11 cellular contexts compared by ENCODE assay signal in the genomic region with DNA sequence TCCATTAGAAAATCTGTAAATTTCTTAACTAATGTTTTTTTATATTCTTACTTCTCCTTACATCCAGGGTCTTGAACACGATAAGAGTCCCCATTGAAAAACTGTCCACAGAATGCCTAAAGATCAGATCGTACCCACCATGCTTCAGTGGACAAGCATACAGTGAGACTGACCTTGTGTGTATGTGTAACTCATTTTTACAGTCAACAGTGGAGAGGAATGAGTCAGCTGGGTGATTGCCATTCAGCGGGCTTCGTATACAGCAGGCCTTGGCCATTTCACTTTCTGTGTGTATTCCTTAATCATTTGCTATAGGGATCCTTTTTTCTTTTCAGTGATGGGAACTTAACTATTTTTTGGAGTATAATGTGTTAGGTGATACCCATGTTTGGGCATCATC. TPM values are rescaled to one million over a fixed set of nuclear protein-coding genes. Genes with fewer than 3 reads are reported as not detected.
DNase-seq lines count a peak whose midpoint lies in the region; ATAC-seq and TF ChIP-seq lines count a peak whose summit lies in the region.
"Had no signal": no experiment of that assay in that cellular context is flagged by ENCODE, and none has a peak within 500 bp of the region (broad histone marks: within the 10 kb centered on the region; RNA-seq: fewer than 3 reads in every experiment).

No MANE protein-coding gene starts in this region.

- no peaks in the 10 kb centered on the region for H3K9me3 Mint-ChIP-seq in activated naive CD4-positive, alpha-beta T cell treated with anti-CD3 and anti-CD28 coated beads, Interleukin-2, amount 50 U/mL, for 24 hours

- no peak for TF ChIP-seq EP300 in ovary (IDR thresholded peaks at IDR 0.05)

- H3K27ac Mint-ChIP-seq in activated naive CD4-positive, alpha-beta T cell treated with anti-CD3 and anti-CD28 coated beads, Interleukin-2, amount 50 U/mL, for 24 hours: peak overlapping the region; percentile 14

- no peak for DNase-seq in activated naive CD4-positive, alpha-beta T cell treated with anti-CD3 and anti-CD28 coated beads, Interleukin-2, amount 50 U/mL, for 16 hours
- DNase-seq in astrocyte of the hippocampus (ENCODE audit: low read depth, low spot score): peak; percentile 83
- no peak for DNase-seq in right atrium auricular region (ENCODE audit: low spot score)
- no peak for DNase-seq in occipital lobe (lab: John Stamatoyannopoulos, UW)
- no peak for DNase-seq in ovary
- DNase-seq in activated T-cell treated with anti-CD3 and anti-CD28 coated beads, Interleukin-2, amount 50 U/mL, for 1 hour: no peak
- DNase-seq: erythroblast, MM.1S had no signal

- H3K27ac ChIP-seq in right atrium auricular region (no peak overlapping the region), ovary (no peak overlapping the region)
- H3K27ac ChIP-seq: SK-N-MC had no signal

- H3K4me1 Mint-ChIP-seq in activated naive CD4-positive, alpha-beta T cell treated with anti-CD3 and anti-CD28 coated beads, Interleukin-2, amount 50 U/mL, for 24 hours: peaks cover 23% of the 10 kb centered on the region

- TF ChIP-seq CTCF in right atrium auricular region (IDR thresholded peaks at IDR 0.05) (no peak), ovary (IDR thresholded peaks at IDR 0.05) (no peak)

- H3K27me3 Mint-ChIP-seq in activated naive CD4-positive, alpha-beta T cell treated with anti-CD3 and anti-CD28 coated beads, Interleukin-2, amount 50 U/mL, for 24 hours: no peaks in the 10 kb centered on the region

- ATAC-seq in HG03103 (IDR thresholded peaks at IDR 0.05; ENCODE audit: low read depth, unreplicated experiment): peak; percentile 72

- peaks cover 43% of the 10 kb centered on the region for H3K36me3 Mint-ChIP-seq in activated naive CD4-positive, alpha-beta T cell treated with anti-CD3 and anti-CD28 coated beads, Interleukin-2, amount 50 U/mL, for 24 hours

- H3K36me3 ChIP-seq in right atrium auricular region (peaks cover 37% of the 10 kb centered on the region), ovary (no peaks in the 10 kb centered on the region)

- 85 to 91% (median 89%) methylated on average over 4 of the region's 4 CpGs for WGBS in ovary, 3 donors

- H3K4me3 Mint-ChIP-seq in activated naive CD4-positive, alpha-beta T cell treated with anti-CD3 and anti-CD28 coated beads, Interleukin-2, amount 50 U/mL, for 24 hours: no peak overlapping the region

- H3K27me3 ChIP-seq in right atrium auricular region (no peaks in the 10 kb centered on the region), ovary (no peaks in the 10 kb centered on the region)

- H3K4me3 ChIP-seq in right atrium auricular region: no peak overlapping the region
- H3K4me3 ChIP-seq in ovary: no peak overlapping the region
- H3K4me3 ChIP-seq: SK-N-MC had no signal

- TF ChIP-seq POLR2A in ovary (IDR thresholded peaks at IDR 0.05): no peak

- no peaks in the 10 kb centered on the region for H3K9me3 ChIP-seq in right atrium auricular region
- H3K9me3 ChIP-seq in ovary: no peaks in the 10 kb centered on the region

- intact Hi-C loops in ovary (cut with DNase I): no loop called here

- H3K4me1 ChIP-seq in right atrium auricular region (no peaks in the 10 kb centered on the region), ovary (ENCODE audit: insufficient read depth) (no peaks in the 10 kb centered on the region)

RNA-seq across cellular contexts. Expression of gene PARP14, which starts 10.6 kb away (rescaled TPM):
- total RNA-seq in right atrium auricular region (10 to 100 TPM in 1 of 2 donors, 1 to 10 TPM in 1; 9.5 to 13.5 TPM), occipital lobe (11.2 TPM), ovary (10 to 100 TPM; 23.9 to 41.3 (median 27.8) TPM)
- 10 to 100 TPM in 1 of 2 donors, 1 to 10 TPM in 1; 9.3 to 23.2 TPM for polyA plus RNA-seq in ovary
